In the genomic region with DNA sequence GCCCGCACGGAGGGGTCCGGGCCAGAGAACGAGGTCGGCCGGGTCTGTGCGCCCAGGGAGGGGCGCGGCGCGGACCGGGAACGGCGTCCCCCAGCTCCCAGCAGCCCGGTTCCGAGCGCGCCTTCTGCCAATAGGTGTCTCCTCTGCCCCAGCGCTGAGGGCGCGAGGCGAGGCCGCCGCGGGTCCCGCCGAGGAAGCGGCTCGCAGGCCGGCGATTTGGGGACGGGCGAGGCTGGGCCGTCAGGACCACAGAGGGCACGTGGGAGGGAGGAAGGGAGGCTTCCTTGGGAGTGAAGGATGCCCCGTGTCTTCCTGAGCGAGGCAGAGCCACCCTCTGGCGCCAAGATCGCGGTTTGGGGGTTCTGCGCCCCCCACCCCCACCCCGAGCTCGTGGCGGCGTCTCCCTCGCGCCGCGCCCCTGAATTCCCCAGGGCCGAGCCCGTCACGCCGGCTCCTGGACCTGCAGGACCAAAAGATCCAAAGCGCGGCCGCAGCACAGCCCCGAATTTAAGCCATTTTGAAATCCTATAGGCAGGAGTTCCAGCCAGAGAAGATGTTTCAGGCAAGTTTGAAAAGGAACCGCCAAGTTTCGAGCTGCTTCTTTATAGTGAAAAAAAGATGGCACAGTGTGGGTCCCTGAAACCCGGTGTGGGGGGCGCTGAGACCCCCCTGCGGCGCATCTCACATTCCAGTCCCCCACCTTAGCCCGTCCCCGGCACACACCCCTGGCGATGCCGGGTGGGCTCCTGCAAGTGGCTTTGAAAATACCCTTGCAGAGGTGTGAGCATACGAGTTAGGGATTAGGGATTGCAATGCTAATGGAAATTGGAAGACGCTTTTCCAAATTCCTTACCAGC, we compare ENCODE assay signal across 1 cellular context.
TF ChIP-seq lines count a peak whose summit lies in the region.

No MANE protein-coding gene starts in this region.

TF ChIP-seq in SK-N-SH, 30 proteins besides CTCF, POLR2A, EP300 and RAD21:
- TF ChIP-seq, protein P1, sequence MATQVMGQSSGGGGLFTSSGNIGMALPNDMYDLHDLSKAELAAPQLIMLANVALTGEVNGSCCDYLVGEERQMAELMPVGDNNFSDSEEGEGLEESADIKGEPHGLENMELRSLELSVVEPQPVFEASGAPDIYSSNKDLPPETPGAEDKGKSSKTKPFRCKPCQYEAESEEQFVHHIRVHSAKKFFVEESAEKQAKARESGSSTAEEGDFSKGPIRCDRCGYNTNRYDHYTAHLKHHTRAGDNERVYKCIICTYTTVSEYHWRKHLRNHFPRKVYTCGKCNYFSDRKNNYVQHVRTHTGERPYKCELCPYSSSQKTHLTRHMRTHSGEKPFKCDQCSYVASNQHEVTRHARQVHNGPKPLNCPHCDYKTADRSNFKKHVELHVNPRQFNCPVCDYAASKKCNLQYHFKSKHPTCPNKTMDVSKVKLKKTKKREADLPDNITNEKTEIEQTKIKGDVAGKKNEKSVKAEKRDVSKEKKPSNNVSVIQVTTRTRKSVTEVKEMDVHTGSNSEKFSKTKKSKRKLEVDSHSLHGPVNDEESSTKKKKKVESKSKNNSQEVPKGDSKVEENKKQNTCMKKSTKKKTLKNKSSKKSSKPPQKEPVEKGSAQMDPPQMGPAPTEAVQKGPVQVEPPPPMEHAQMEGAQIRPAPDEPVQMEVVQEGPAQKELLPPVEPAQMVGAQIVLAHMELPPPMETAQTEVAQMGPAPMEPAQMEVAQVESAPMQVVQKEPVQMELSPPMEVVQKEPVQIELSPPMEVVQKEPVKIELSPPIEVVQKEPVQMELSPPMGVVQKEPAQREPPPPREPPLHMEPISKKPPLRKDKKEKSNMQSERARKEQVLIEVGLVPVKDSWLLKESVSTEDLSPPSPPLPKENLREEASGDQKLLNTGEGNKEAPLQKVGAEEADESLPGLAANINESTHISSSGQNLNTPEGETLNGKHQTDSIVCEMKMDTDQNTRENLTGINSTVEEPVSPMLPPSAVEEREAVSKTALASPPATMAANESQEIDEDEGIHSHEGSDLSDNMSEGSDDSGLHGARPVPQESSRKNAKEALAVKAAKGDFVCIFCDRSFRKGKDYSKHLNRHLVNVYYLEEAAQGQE (IDR thresholded peaks at IDR 0.05; ENCODE audit: low read depth, low read length): no peak
- TF ChIP-seq EZH2phosphoT487 (IDR thresholded peaks at IDR 0.05; ENCODE audit: borderline replicate concordance, low read depth): peak; percentile 45; the same call in 1 of the 2 replicates
